ENCODE assay signal across 9 cellular contexts in the genomic region with DNA sequence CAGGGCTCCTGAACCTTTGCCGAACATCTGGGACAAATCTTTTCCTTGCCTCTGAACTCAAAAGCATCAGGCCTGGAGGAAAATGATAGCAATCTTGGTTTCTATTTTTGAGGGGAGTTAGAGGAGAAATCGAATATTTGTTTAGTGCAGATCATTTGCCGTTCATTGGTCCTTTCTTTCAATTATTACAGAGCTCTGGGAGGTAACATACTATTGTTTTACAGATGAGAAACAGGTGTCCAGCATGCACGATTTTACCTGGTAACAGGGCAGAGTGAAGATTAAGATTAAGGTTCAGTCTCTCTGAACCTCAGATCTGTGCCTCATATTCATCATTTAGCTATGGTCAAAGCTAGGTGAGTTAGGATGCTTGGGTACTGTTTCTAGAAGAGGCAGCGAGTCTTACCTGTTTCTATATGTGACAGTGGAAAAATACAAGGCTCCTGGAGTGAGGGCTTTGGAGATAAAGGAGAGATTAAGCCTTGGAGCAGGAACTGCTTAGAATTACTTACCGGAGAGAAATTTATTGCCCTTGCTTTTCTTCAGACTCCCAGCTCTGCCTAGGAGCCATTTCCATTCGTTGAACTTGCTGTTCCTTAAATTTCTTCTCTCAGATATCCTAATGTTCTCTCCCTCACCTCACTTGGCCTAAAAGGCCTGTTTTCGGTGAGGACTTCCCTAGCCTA. TPM values are rescaled to one million over a fixed set of nuclear protein-coding genes. Genes with fewer than 3 reads are reported as not detected.
A peak's percentile ranks its signal among the peaks of the same experiment; 100 is the strongest.
DNase-seq lines count a peak whose midpoint lies in the region; ATAC-seq, FAIRE-seq and TF ChIP-seq lines count a peak whose summit lies in the region.
"Had no signal": no experiment of that assay in that cellular context is flagged by ENCODE, and none has a peak within 500 bp of the region (broad histone marks: within the 10 kb centered on the region; RNA-seq: fewer than 3 reads in every experiment).

No MANE protein-coding gene starts in this region.

- no peak overlapping the region for H3K27ac Mint-ChIP-seq in activated CD8-positive, alpha-beta memory T cell treated with anti-CD3 and anti-CD28 coated beads, Interleukin-2, amount 10 ng/mL, durations not matched to agents 7 days and 5 days

- peak overlapping the region; percentile 92 for H3K4me2 ChIP-seq in GM23248 (ENCODE audit: unreplicated experiment)
- H3K4me2 ChIP-seq in SU-DHL-6 (ENCODE audit: low read depth, low read length, poor library complexity, severe bottlenecking) = peak overlapping the region; percentile 83

- peak overlapping the region; percentile 100 for H3K9ac ChIP-seq in GM23248
- H3K9ac ChIP-seq in SU-DHL-6 (ENCODE audit: low read length) = peak overlapping the region; percentile 93

- FAIRE-seq in small intestine (lab: Jason Lieb, UNC) = no peak

- H3K27me3 Mint-ChIP-seq in activated CD8-positive, alpha-beta memory T cell treated with anti-CD3 and anti-CD28 coated beads, Interleukin-2, amount 10 ng/mL, durations not matched to agents 7 days and 5 days = no peaks in the 10 kb centered on the region

- H3F3A ChIP-seq in GM23248 (ENCODE audit: insufficient read depth) = no peaks in the 10 kb centered on the region; the same call in 1 of the 2 replicates
- H3F3A ChIP-seq in SU-DHL-6 (ENCODE audit: insufficient read depth) = no peaks in the 10 kb centered on the region

- H3K9me3 ChIP-seq in GM23248 (ENCODE audit: low read depth) (no peaks in the 10 kb centered on the region), SU-DHL-6 (ENCODE audit: insufficient read depth, low read length) (no peaks in the 10 kb centered on the region), iPS DF 6.9 (ENCODE audit: control insufficient read depth, insufficient read depth, low read length) (no peaks in the 10 kb centered on the region), small intestine (ENCODE audit: control insufficient read depth, low read depth) (no peaks in the 10 kb centered on the region)

- H3K36me3 Mint-ChIP-seq in activated CD8-positive, alpha-beta memory T cell treated with anti-CD3 and anti-CD28 coated beads, Interleukin-2, amount 10 ng/mL, durations not matched to agents 7 days and 5 days = peaks cover 29% of the 10 kb centered on the region

- H3K4me1 ChIP-seq in GM23248 (ENCODE audit: insufficient read depth) (peaks cover 30% of the 10 kb centered on the region), iPS DF 6.9 (ENCODE audit: control insufficient read depth, insufficient read depth, low read length) (no peaks in the 10 kb centered on the region), small intestine (ENCODE audit: control insufficient read depth in 2 of 2, insufficient read depth in 1 of 2, low read depth in 1 of 2, low read length in 1 of 2) (peaks cover 6 to 7% of the 10 kb centered on the region in 2 donors)

- H3K27me3 ChIP-seq in GM23248 (replicated peaks; ENCODE audit: insufficient read depth) (no peaks in the 10 kb centered on the region), SU-DHL-6 (ENCODE audit: low read length) (no peaks in the 10 kb centered on the region), iPS DF 6.9 (ENCODE audit: control insufficient read depth, insufficient read depth, low read length) (no peaks in the 10 kb centered on the region), small intestine (ENCODE audit: control insufficient read depth in 2 of 2, insufficient read depth in 2 of 2, low read length in 2 of 2) (no peaks in the 10 kb centered on the region)

- H3K4me3 Mint-ChIP-seq in activated CD8-positive, alpha-beta memory T cell treated with anti-CD3 and anti-CD28 coated beads, Interleukin-2, amount 10 ng/mL, durations not matched to agents 7 days and 5 days = no peak overlapping the region

- no peaks in the 10 kb centered on the region for H4K20me1 ChIP-seq in GM23248 (ENCODE audit: insufficient read depth)
- H4K20me1 ChIP-seq in SU-DHL-6 (ENCODE audit: low read depth, low read length) = peaks cover 4% of the 10 kb centered on the region; the same call in 1 of the 2 replicates

- no peak for ATAC-seq in activated CD8-positive, alpha-beta memory T cell treated with anti-CD3 and anti-CD28 coated beads, Interleukin-2, amount 10 ng/mL, durations not matched to agents 7 days and 5 days

- in situ Hi-C loops in GM23248 (cut with MboI) = no loop called here

- 13 to 17% methylated on average over 8 of the region's 8 CpGs for WGBS in GM23248 (ENCODE audit: low coverage in 1 of 2, low lambda C conversion rate in 2 of 2, missing lambda C conversion rate in 2 of 2), 2 experiments
- whole genome bisulfite sequencing in iPS DF 6.9 (ENCODE audit: insufficient coverage, insufficient read length) = no CpG with 5 or more reads among the region's 8 CpGs
- WGBS in small intestine, 3 donors = 9 to 21% (median 12%) methylated on average over 8 of the region's 8 CpGs

- no peaks in the 10 kb centered on the region for H3K9me3 Mint-ChIP-seq in activated CD8-positive, alpha-beta memory T cell treated with anti-CD3 and anti-CD28 coated beads, Interleukin-2, amount 10 ng/mL, durations not matched to agents 7 days and 5 days (ENCODE audit: low read depth)

- DNase-seq in GM23248 (no peak), iPS DF 6.9 (ENCODE audit: low read depth, low spot score) (no peak), small intestine (peak; percentile 33), NCI-H187 treated with DMSO at 0.1 percent for 48 hours (lab: John Stamatoyannopoulos, UW) (no peak), UCSD-AML1 (lab: John Stamatoyannopoulos, UW; ENCODE audit: unreplicated experiment) (no peak), kidney tubule cell (ENCODE audit: low spot score) (no peak)
- DNase-seq in activated CD8-positive, alpha-beta memory T cell treated with anti-CD3 and anti-CD28 coated beads, Interleukin-2, amount 10 ng/mL, durations not matched to agents 7 days and 5 days = no peak
- DNase-seq: cerebellar nuclear complex had no signal

- H3K27ac ChIP-seq in GM23248 = peak overlapping the region; percentile 93
- peak overlapping the region; percentile 79 for H3K27ac ChIP-seq in SU-DHL-6 (ENCODE audit: low read depth, low read length)
- H3K27ac ChIP-seq in iPS DF 6.9 (ENCODE audit: low read length) = no peak overlapping the region
- peak overlapping the region in 1 of 2 donors; percentile 97 for H3K27ac ChIP-seq in small intestine (ENCODE audit: low read depth in 1 of 2, low read length in 1 of 2)

- H3K36me3 ChIP-seq in GM23248 (ENCODE audit: low read depth) (peaks cover 13% of the 10 kb centered on the region; the same call in 1 of the 2 replicates), SU-DHL-6 (ENCODE audit: low read length) (peaks cover 6% of the 10 kb centered on the region; the same call in 1 of the 2 replicates), iPS DF 6.9 (ENCODE audit: control insufficient read depth, insufficient read depth, low read length) (no peaks in the 10 kb centered on the region; the same call in 1 of the 2 replicates), small intestine (ENCODE audit: control insufficient read depth in 2 of 2, insufficient read depth in 2 of 2, low read length in 2 of 2) (peaks cover 0 to 3% of the 10 kb centered on the region in 2 donors)

- H3K79me2 ChIP-seq in GM23248 (ENCODE audit: insufficient read depth) = peaks cover 77% of the 10 kb centered on the region
- peaks cover 62% of the 10 kb centered on the region for H3K79me2 ChIP-seq in SU-DHL-6 (ENCODE audit: insufficient read depth, low read length)

- H3K9me2 ChIP-seq in GM23248 (ENCODE audit: insufficient read depth) = no peaks in the 10 kb centered on the region
- no peaks in the 10 kb centered on the region for H3K9me2 ChIP-seq in SU-DHL-6 (replicated peaks; ENCODE audit: insufficient read depth, low read length)

- H3K4me3 ChIP-seq in GM23248 (peak overlapping the region; percentile 100), SU-DHL-6 (ENCODE audit: insufficient read depth, low read length, poor library complexity, severe bottlenecking) (peak overlapping the region; percentile 90), iPS DF 6.9 (ENCODE audit: low read length) (peak overlapping the region; percentile 77; the same call in 1 of the 2 replicates), small intestine (ENCODE audit: low read depth in 1 of 2, low read length in 2 of 2) (peak overlapping the region in 1 of 2 donors; percentile 72)

- TF ChIP-seq CTCF in SU-DHL-6 (IDR thresholded peaks at IDR 0.05; ENCODE audit: insufficient read depth, low read length, poor library complexity, severe bottlenecking) = no peak

- CTCF ChIA-PET in activated CD8-positive, alpha-beta memory T cell treated with anti-CD3 and anti-CD28 coated beads, Interleukin-2, amount 10 ng/mL, durations not matched to agents 7 days and 5 days (lab: Charles Lee) = interaction anchor here (0.8 to 8.6 kb wide), 11 partner anchors 13 to 91 kb away, joined by 3 to 116 read pairs (median 4); a partner anchor contains a TSS

- H2AFZ ChIP-seq in GM23248 = no peak overlapping the region
- no peak overlapping the region for H2AFZ ChIP-seq in SU-DHL-6 (ENCODE audit: low read depth, low read length, severe bottlenecking)

- H3K4me1 Mint-ChIP-seq in activated CD8-positive, alpha-beta memory T cell treated with anti-CD3 and anti-CD28 coated beads, Interleukin-2, amount 10 ng/mL, durations not matched to agents 7 days and 5 days = peaks cover 55% of the 10 kb centered on the region

RNA-seq across cellular contexts. Expression of a gene that starts 1.4 kb away (rescaled TPM):
- 32.4 and 43.6 TPM in 2 replicates for total RNA-seq in GM23248 (2014; rRNA removed; shearing (Covaris generic))
- 57.0 and 62.4 TPM in 2 replicates for polyA plus RNA-seq in GM23248 (2016; fragmentation: Nextera tagmentation; extraction: Ambion mirVana)
- polyA plus RNA-seq in small intestine = 10 to 100 TPM; 45.2 to 55.0 (median 50.5) TPM
- total RNA-seq in activated CD8-positive, alpha-beta memory T cell treated with anti-CD3 and anti-CD28 coated beads, Interleukin-2, amount 10 ng/mL, durations not matched to agents 7 days and 5 days = 10 to 100 TPM; 68.7 to 99.8 TPM

RNA-seq across cellular contexts. Expression of a gene that starts 17.3 kb away (rescaled TPM):
- total RNA-seq in GM23248 (2014; rRNA removed; shearing (Covaris generic)) = 184 and 185 TPM in 2 replicates
- 95.4 and 131 TPM in 2 replicates for polyA plus RNA-seq in GM23248 (2016; fragmentation: Nextera tagmentation; extraction: Ambion mirVana)
- 100 to 1,000 TPM; 273 to 308 (median 280) TPM for polyA plus RNA-seq in small intestine
- total RNA-seq in activated CD8-positive, alpha-beta memory T cell treated with anti-CD3 and anti-CD28 coated beads, Interleukin-2, amount 10 ng/mL, durations not matched to agents 7 days and 5 days = 100 to 1,000 TPM; 258 to 340 TPM

RNA-seq across cellular contexts. Expression of a gene that starts 27.9 kb away (rescaled TPM):
- 49.2 and 55.7 TPM in 2 replicates for total RNA-seq in GM23248 (2014; rRNA removed; shearing (Covaris generic))
- polyA plus RNA-seq in GM23248 (2016; fragmentation: Nextera tagmentation; extraction: Ambion mirVana) (91.4 and 93.7 TPM in 2 replicates), small intestine (100 to 1,000 TPM in 1 of 3 donors, 10 to 100 TPM in 2; 57.7 to 102 (median 59.2) TPM)
- total RNA-seq in activated CD8-positive, alpha-beta memory T cell treated with anti-CD3 and anti-CD28 coated beads, Interleukin-2, amount 10 ng/mL, durations not matched to agents 7 days and 5 days = 10 to 100 TPM; 60.4 to 80.0 TPM

RNA-seq across cellular contexts. Expression of a gene that starts 40.2 kb away (rescaled TPM):
- total RNA-seq in GM23248 (2014; rRNA removed; shearing (Covaris generic)) = 10.4 TPM in 2 replicates
- polyA plus RNA-seq in GM23248 (2016; fragmentation: Nextera tagmentation; extraction: Ambion mirVana) (17.8 and 21.5 TPM in 2 replicates), small intestine (10 to 100 TPM; 12.5 to 16.6 (median 13.2) TPM)
- 10 to 100 TPM; 56.0 to 70.3 TPM for total RNA-seq in activated CD8-positive, alpha-beta memory T cell treated with anti-CD3 and anti-CD28 coated beads, Interleukin-2, amount 10 ng/mL, durations not matched to agents 7 days and 5 days

RNA-seq across cellular contexts. Expression of a gene that starts 40.5 kb away (rescaled TPM):
- total RNA-seq in GM23248 (2014; rRNA removed; shearing (Covaris generic)) = 4.5 and 5.6 TPM in 2 replicates
- polyA plus RNA-seq in GM23248 (2016; fragmentation: Nextera tagmentation; extraction: Ambion mirVana) = 7.4 and 10.1 TPM in 2 replicates
- polyA plus RNA-seq in small intestine = 10 to 100 TPM; 27.8 to 79.8 (median 41.1) TPM
- total RNA-seq in activated CD8-positive, alpha-beta memory T cell treated with anti-CD3 and anti-CD28 coated beads, Interleukin-2, amount 10 ng/mL, durations not matched to agents 7 days and 5 days = 10 to 100 TPM; 44.0 to 49.6 TPM
